In the genomic region with DNA sequence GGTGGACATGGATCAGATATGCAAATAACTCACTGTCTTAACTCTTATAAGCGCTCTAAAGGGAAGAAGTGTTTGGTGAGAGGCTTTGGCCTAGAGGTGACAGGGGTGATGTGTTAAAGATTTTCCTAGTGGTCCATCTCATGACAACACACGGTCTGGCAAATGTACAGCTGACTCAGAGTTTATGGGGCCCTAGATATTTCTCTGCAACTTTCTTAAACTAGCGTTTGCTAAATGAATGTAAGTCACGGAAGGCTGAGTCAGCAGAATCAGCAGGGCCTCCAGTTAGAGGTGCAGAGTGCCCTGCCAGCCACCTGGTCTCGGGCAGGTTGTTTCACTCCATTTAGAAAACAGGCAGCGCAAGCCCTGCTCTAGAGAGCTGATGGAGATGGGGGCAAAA, we compare ENCODE assay signal across 17 cellular contexts. TPM values are rescaled to one million over a fixed set of nuclear protein-coding genes. Genes with fewer than 3 reads are reported as not detected.
DNase-seq lines count a peak whose midpoint lies in the region; TF ChIP-seq lines count a peak whose summit lies in the region.
"Had no signal": no experiment of that assay in that cellular context is flagged by ENCODE, and none has a peak within 500 bp of the region (broad histone marks: within the 10 kb centered on the region; RNA-seq: fewer than 3 reads in every experiment).

No MANE protein-coding gene starts in this region.

- no peak for DNase-seq in activated T-cell treated with anti-CD3 and anti-CD28 coated beads, Interleukin-2, amount 50 U/mL, for 24 hours
- no peak for DNase-seq in activated T-cell treated with anti-CD3 and anti-CD28 coated beads, Interleukin-2, amount 50 U/mL, for 1 hour
- DNase-seq in MG63 (peak; percentile 74), astrocyte of the hippocampus (ENCODE audit: low read depth, low spot score) (peak; percentile 21), progenitor cell of endocrine pancreas (ENCODE audit: low spot score, unreplicated experiment) (no peak), HEK293T (ENCODE audit: extremely low spot score) (no peak), kidney tubule cell (ENCODE audit: low spot score) (no peak)
- DNase-seq in activated CD8-positive, alpha-beta memory T cell treated with anti-CD3 and anti-CD28 coated beads for 24 hours: no peak
- DNase-seq: activated CD4-positive, alpha-beta T cell treated with anti-CD3 and anti-CD28 coated beads, Interleukin-2, amount 50 U/mL, for 48 hours; activated naive CD4-positive, alpha-beta T cell treated with anti-CD3 and anti-CD28 coated beads, Interleukin-2, amount 50 U/mL, for 16 hours; DMS 273 treated with DMSO at 0.1 percent for 48 hours; NCI-H1436 treated with DMSO at 0.1 percent for 48 hours; NCI-H510A; pancreas; Peyer's patch; stimulated activated CD4-positive, alpha-beta T cell treated with anti-CD3 and anti-CD28 coated beads, Interleukin-12 subunit alpha, Interleukin-12 subunit beta, amount 100 ng/mL, for 4 hours; tibial artery had no signal

- CTCF ChIA-PET in HEK293T (lab: Yijun Ruan, JAX): interaction anchor here (1.1 kb wide), 1 partner anchor 271 kb away, joined by 4 read pairs; a partner anchor contains a TSS

- no peaks in the 10 kb centered on the region for H3K27me3 ChIP-seq in MG63
- H3K27me3 ChIP-seq: pancreas, Peyer's patch, tibial artery had no signal

- no peak overlapping the region for H3K4me3 ChIP-seq in MG63
- H3K4me3 ChIP-seq: pancreas, Peyer's patch, tibial artery had no signal

- no peak for TF ChIP-seq CTCF in progenitor cell of endocrine pancreas (IDR thresholded peaks at IDR 0.05; ENCODE audit: unreplicated experiment)

- H3K4me3 Mint-ChIP-seq in activated T-cell treated with anti-CD3 and anti-CD28 coated beads, Interleukin-2, amount 50 U/mL, for 24 hours: no peak overlapping the region
- no peak overlapping the region for H3K4me3 Mint-ChIP-seq in progenitor cell of endocrine pancreas (ENCODE audit: low read depth)

- peaks cover 18% of the 10 kb centered on the region for H3K36me3 ChIP-seq in MG63
- H3K36me3 ChIP-seq: pancreas had no signal

- H3K9me3 ChIP-seq in MG63: no peaks in the 10 kb centered on the region
- H3K9me3 ChIP-seq: pancreas, Peyer's patch, tibial artery had no signal

- no peaks in the 10 kb centered on the region for H3K27me3 Mint-ChIP-seq in activated T-cell treated with anti-CD3 and anti-CD28 coated beads, Interleukin-2, amount 50 U/mL, for 24 hours
- H3K27me3 Mint-ChIP-seq in progenitor cell of endocrine pancreas: no peaks in the 10 kb centered on the region

- H3K4me1 Mint-ChIP-seq in activated T-cell treated with anti-CD3 and anti-CD28 coated beads, Interleukin-2, amount 50 U/mL, for 24 hours (ENCODE audit: low read depth): peaks cover 73% of the 10 kb centered on the region
- no peaks in the 10 kb centered on the region for H3K4me1 Mint-ChIP-seq in progenitor cell of endocrine pancreas (ENCODE audit: low read depth)

- H3K9me3 Mint-ChIP-seq in activated T-cell treated with anti-CD3 and anti-CD28 coated beads, Interleukin-2, amount 50 U/mL, for 24 hours: no peaks in the 10 kb centered on the region
- no peaks in the 10 kb centered on the region for H3K9me3 Mint-ChIP-seq in progenitor cell of endocrine pancreas (ENCODE audit: low read depth)

- peak overlapping the region; percentile 69 for H3K27ac Mint-ChIP-seq in activated T-cell treated with anti-CD3 and anti-CD28 coated beads, Interleukin-2, amount 50 U/mL, for 24 hours
- H3K27ac Mint-ChIP-seq in progenitor cell of endocrine pancreas: peak overlapping the region; percentile 26

- peaks cover 75% of the 10 kb centered on the region for H3K36me3 Mint-ChIP-seq in activated T-cell treated with anti-CD3 and anti-CD28 coated beads, Interleukin-2, amount 50 U/mL, for 24 hours (ENCODE audit: low read depth)
- peaks cover 12% of the 10 kb centered on the region for H3K36me3 Mint-ChIP-seq in progenitor cell of endocrine pancreas (ENCODE audit: insufficient read depth)

- POLR2A ChIA-PET in HEK293T (lab: Yijun Ruan, JAX): interaction anchor here (0.9 kb wide), 1 partner anchor 42 kb away, joined by 3 read pairs; a partner anchor contains a TSS

TF ChIP-seq in HEK293T, 16 proteins besides CTCF, POLR2A, EP300 and RAD21:
- no peak for TF ChIP-seq SP1 (IDR thresholded peaks at IDR 0.05)
- TF ChIP-seq CTBP1 (IDR thresholded peaks at IDR 0.05; ENCODE audit: borderline replicate concordance): no peak
- no peak for TF ChIP-seq FOXK2 (IDR thresholded peaks at IDR 0.05)
- no peak for TF ChIP-seq FOXA1 (IDR thresholded peaks at IDR 0.05)
- no peak for TF ChIP-seq ZNF384 (IDR thresholded peaks at IDR 0.05)
- TF ChIP-seq SUZ12 (IDR thresholded peaks at IDR 0.05): no peak
- TF ChIP-seq ELF4 (IDR thresholded peaks at IDR 0.05): no peak
- no peak for TF ChIP-seq FOXM1 (IDR thresholded peaks at IDR 0.05; ENCODE audit: borderline replicate concordance)
- no peak for TF ChIP-seq BHLHE40 (IDR thresholded peaks at IDR 0.05; ENCODE audit: borderline replicate concordance)
- no peak for TF ChIP-seq HDGF (IDR thresholded peaks at IDR 0.05; ENCODE audit: borderline replicate concordance)
- no peak for TF ChIP-seq LEF1 (IDR thresholded peaks at IDR 0.05; ENCODE audit: borderline replicate concordance)
- TF ChIP-seq, protein P1, sequence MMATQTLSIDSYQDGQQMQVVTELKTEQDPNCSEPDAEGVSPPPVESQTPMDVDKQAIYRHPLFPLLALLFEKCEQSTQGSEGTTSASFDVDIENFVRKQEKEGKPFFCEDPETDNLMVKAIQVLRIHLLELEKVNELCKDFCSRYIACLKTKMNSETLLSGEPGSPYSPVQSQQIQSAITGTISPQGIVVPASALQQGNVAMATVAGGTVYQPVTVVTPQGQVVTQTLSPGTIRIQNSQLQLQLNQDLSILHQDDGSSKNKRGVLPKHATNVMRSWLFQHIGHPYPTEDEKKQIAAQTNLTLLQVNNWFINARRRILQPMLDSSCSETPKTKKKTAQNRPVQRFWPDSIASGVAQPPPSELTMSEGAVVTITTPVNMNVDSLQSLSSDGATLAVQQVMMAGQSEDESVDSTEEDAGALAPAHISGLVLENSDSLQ (IDR thresholded peaks at IDR 0.05): no peak
- no peak for TF ChIP-seq L3MBTL2 (conservative IDR thresholded peaks at IDR 0.05)
- TF ChIP-seq TARDBP (IDR thresholded peaks at IDR 0.05): no peak
- no peak for TF ChIP-seq NFRKB (IDR thresholded peaks at IDR 0.05)
- TF ChIP-seq ARNT (IDR thresholded peaks at IDR 0.05): no peak
TF ChIP-seq in HEK293T: peak in this region for 0.

RNA-seq across cellular contexts. Expression of a gene that starts 40.1 kb away (rescaled TPM):
- total RNA-seq in MG63 (2014; rRNA removed; shearing (Covaris generic); ENCODE audit: low replicate concordance): 6.2 and 11.5 TPM in 2 replicates
- 32.6 and 34.3 TPM in 2 replicates for total RNA-seq in progenitor cell of endocrine pancreas

RNA-seq across cellular contexts. Expression of a gene that starts 42.2 kb away (rescaled TPM):
- total RNA-seq in MG63 (2014; rRNA removed; shearing (Covaris generic); ENCODE audit: low replicate concordance): 64.1 and 87.2 TPM in 2 replicates
- total RNA-seq in progenitor cell of endocrine pancreas: 31.2 and 32.3 TPM in 2 replicates

Comparison
In these comparisons a context has a peak if more than half of its experiments do, and no peak if none do; other contexts are left out.
1. DNase-seq: peak in MG63 (single experiment) and astrocyte of the hippocampus (single experiment); none in activated T-cell treated with anti-CD3 and anti-CD28 coated beads, Interleukin-2, amount 50 U/mL, for 24 hours (single experiment), activated T-cell treated with anti-CD3 and anti-CD28 coated beads, Interleukin-2, amount 50 U/mL, for 1 hour (single experiment), progenitor cell of endocrine pancreas (single experiment), HEK293T (single experiment), activated CD8-positive, alpha-beta memory T cell treated with anti-CD3 and anti-CD28 coated beads for 24 hours (single experiment) and kidney tubule cell (single experiment).